Comparison of ENCODE assay signal across 2 cellular contexts in the genomic region with DNA sequence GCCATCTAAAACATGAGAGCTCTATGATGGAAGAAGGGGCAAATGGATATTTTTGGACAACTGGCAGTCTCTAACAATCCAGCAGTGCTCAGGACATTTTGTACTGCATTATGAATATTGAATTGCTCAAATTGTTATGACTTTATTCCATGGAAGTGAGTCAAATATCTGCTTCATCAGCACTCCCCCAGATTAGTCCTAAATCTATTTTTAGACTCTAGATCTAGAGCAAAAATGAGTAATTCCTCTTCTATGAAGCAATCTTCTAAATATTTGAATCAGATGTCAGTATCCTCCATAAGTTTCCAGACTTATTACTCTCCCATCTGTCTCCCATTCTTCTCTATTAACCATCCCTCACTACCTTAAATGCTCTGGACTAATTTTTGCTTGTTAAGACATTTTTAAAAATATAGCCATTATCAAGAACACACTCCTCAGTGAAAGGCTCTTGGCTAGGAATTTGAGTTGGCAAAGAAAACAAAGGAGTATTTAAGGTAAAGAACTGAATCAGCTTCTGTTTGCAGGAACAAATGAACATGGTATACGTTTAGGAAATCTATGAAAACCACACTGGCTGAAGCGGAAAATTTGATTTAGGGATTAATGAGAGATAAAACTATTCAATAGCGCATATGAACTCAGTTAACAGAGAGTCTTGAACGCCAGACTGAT.
TF ChIP-seq lines count a peak whose summit lies in the region.

No MANE protein-coding gene starts in this region.

TF ChIP-seq in SK-N-SH, 30 proteins besides CTCF, POLR2A, EP300 and RAD21 (continued from another document):
- peak; percentile 84 for TF ChIP-seq MEF2A (IDR thresholded peaks at IDR 0.05; ENCODE audit: borderline replicate concordance, low read depth)
- no peak for TF ChIP-seq RCOR1 (IDR thresholded peaks at IDR 0.05; ENCODE audit: low read length)
TF ChIP-seq in SK-N-SH: peak in this region for 2.

TF ChIP-seq in SK-N-SH treated with all-trans-retinoic acid at 6 μM for 48 hours, 23 proteins besides CTCF, POLR2A, EP300 and RAD21 (continued from another document):
- no peak for TF ChIP-seq PATZ1 (CRISPR knock-in tag; IDR thresholded peaks at IDR 0.05; ENCODE audit: borderline replicate concordance)
- no peak for TF ChIP-seq POU6F1 (CRISPR knock-in tag; IDR thresholded peaks at IDR 0.05; ENCODE audit: borderline replicate concordance, low read depth)
- no peak for TF ChIP-seq ARNTL (CRISPR knock-in tag; IDR thresholded peaks at IDR 0.05; ENCODE audit: borderline replicate concordance, low read depth)
- no peak for TF ChIP-seq ZNF8 (CRISPR knock-in tag; IDR thresholded peaks at IDR 0.05)
- TF ChIP-seq TOX (CRISPR knock-in tag; IDR thresholded peaks at IDR 0.05; ENCODE audit: borderline replicate concordance), result no peak
- no peak for TF ChIP-seq PPARA (CRISPR knock-in tag; IDR thresholded peaks at IDR 0.05; ENCODE audit: borderline replicate concordance)
- no peak for TF ChIP-seq RARB (CRISPR knock-in tag; IDR thresholded peaks at IDR 0.05)
- no peak for TF ChIP-seq GLIS3 (CRISPR knock-in tag; IDR thresholded peaks at IDR 0.05)
- no peak for TF ChIP-seq ZFP3 (CRISPR knock-in tag; IDR thresholded peaks at IDR 0.05)
